Comparison of ENCODE assay signal across 2 cellular contexts in genomic region chr17:49505854-49506253, GRCh38.
TF ChIP-seq lines count a peak whose summit lies in the region.

No MANE protein-coding gene starts in this region.

TF ChIP-seq in liver, 16 proteins besides CTCF, POLR2A, EP300 and RAD21 (continued from another document):
- peak; percentile 91 for TF ChIP-seq NR2F2 (IDR thresholded peaks at IDR 0.05)
- peak; percentile 38 for TF ChIP-seq SP1 (IDR thresholded peaks at IDR 0.05)

TF ChIP-seq in HepG2, 621 proteins besides CTCF, POLR2A, EP300 and RAD21 (continued from another document):
- TF ChIP-seq HCFC1 (IDR thresholded peaks at IDR 0.05; ENCODE audit: low read depth, low read length) (no peak), CEBPB (IDR thresholded peaks at IDR 0.05; ENCODE audit: borderline replicate concordance, low read depth, low read length) (no peak), SRSF1 (optimal IDR thresholded peaks at IDR 0.05; ENCODE audit: low read depth, low read length) (no peak), GABPB1 (CRISPR knock-in tag; IDR thresholded peaks at IDR 0.05) (no peak), NR2F6 (IDR thresholded peaks at IDR 0.05) (no peak), NR2F6 (CRISPR knock-in tag; IDR thresholded peaks at IDR 0.05) (no peak), RFX3 (CRISPR knock-in tag; IDR thresholded peaks at IDR 0.05) (no peak)
